In genomic region chrX:103615781-103616180, GRCh38 we compare ENCODE assay signal across 20 cellular contexts.
"Had no signal": no experiment of that assay in that cellular context is flagged by ENCODE, and none has a peak within 500 bp of the region (broad histone marks: within the 10 kb centered on the region; RNA-seq: fewer than 3 reads in every experiment).

No MANE protein-coding gene starts in this region.

- H3K4me3 ChIP-seq: colonic mucosa, esophagus squamous epithelium, prostate gland, tibial nerve, uterus had no signal

- DNase-seq: activated CD4-positive, alpha-beta T cell treated with anti-CD3 and anti-CD28 coated beads for 4 hours; activated CD8-positive, alpha-beta T cell treated with anti-CD3 and anti-CD28 coated beads for 36 hours; activated effector memory CD4-positive, alpha-beta T cell treated with Interleukin-2 at 50 U/mL for 16 hours; activated naive CD4-positive, alpha-beta T cell treated with anti-CD3 and anti-CD28 coated beads, Interleukin-2, amount 50 U/mL, for 16 hours; activated T-cell treated with anti-CD3 and anti-CD28 coated beads, Interleukin-2, amount 50 U/mL, for 4 hours; colonic mucosa; esophagus squamous epithelium; hypothalamus; left ventricle myocardium superior; mesendoderm; nucleus accumbens; right cardiac atrium; small intestine; stimulated activated CD4-positive, alpha-beta T cell treated with anti-CD3 and anti-CD28 coated beads, Interleukin-4, amount 100 ng/mL, for 24 hours; stimulated activated CD8-positive, alpha-beta memory T cell treated with anti-CD3 and anti-CD28 coated beads, Interleukin-4, amount 100 ng/mL, for 48 hours; stimulated activated naive CD4-positive, alpha-beta T cell treated with Interleukin-2 at 50 U/mL for 16 hours; substantia nigra; uterus had no signal

- FAIRE-seq: small intestine had no signal
